13 cellular contexts compared by ENCODE assay signal in the genomic region with DNA sequence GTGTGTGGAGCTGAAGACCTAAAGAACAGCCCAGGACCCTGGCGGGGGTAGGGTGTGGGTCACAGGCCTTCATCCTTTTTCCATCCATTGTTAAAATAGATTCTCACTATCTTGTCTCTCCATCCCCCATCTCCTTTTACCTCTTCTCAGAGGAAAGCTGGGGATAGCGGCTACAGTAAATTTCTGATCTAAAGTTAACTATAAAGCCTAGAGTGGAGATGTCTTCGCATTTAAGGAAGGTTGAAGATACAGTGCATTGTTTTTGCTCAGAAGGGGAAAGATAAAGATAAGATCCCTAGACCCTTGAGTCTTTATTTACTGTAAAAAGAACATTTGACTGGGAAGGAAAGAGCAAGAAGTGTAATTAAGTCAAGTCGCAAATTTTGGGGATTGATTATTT. TPM values are rescaled to one million over a fixed set of nuclear protein-coding genes. Genes with fewer than 3 reads are reported as not detected.
"Had no signal": no experiment of that assay in that cellular context is flagged by ENCODE, and none has a peak within 500 bp of the region (broad histone marks: within the 10 kb centered on the region; RNA-seq: fewer than 3 reads in every experiment).

No MANE protein-coding gene starts in this region.

- H3K27ac ChIP-seq: gastrocnemius medialis, heart right ventricle, right atrium auricular region had no signal

- H3K36me3 ChIP-seq: gastrocnemius medialis, heart right ventricle, right atrium auricular region, transverse colon had no signal

- H3K27ac Mint-ChIP-seq: activated CD8-positive, alpha-beta T cell treated with anti-CD3 and anti-CD28 coated beads for 36 hours; mesothelial cell of epicardium; naive B cell had no signal

- H3K36me3 Mint-ChIP-seq: mesothelial cell of epicardium had no signal

- H3K4me3 Mint-ChIP-seq: activated CD8-positive, alpha-beta T cell treated with anti-CD3 and anti-CD28 coated beads for 36 hours; mesothelial cell of epicardium had no signal

- H3K4me3 ChIP-seq: gastrocnemius medialis, heart right ventricle, right atrium auricular region, transverse colon had no signal

- H3K9me3 Mint-ChIP-seq: activated CD8-positive, alpha-beta T cell treated with anti-CD3 and anti-CD28 coated beads for 36 hours; mesothelial cell of epicardium had no signal

- DNase-seq: activated CD8-positive, alpha-beta memory T cell treated with anti-CD3 and anti-CD28 coated beads, Interleukin-2, amount 50 U/mL, for 4 hours; activated CD8-positive, alpha-beta T cell treated with anti-CD3 and anti-CD28 coated beads for 36 hours; activated naive CD4-positive, alpha-beta T cell; gastrocnemius medialis; heart right ventricle; left ventricle myocardium superior; naive B cell; small intestine; T-helper 9 cell had no signal

- H3K9me3 ChIP-seq: gastrocnemius medialis, heart right ventricle, right atrium auricular region, transverse colon had no signal

RNA-seq across cellular contexts. Expression of a gene that starts 8.6 kb away (rescaled TPM):
- total RNA-seq: activated CD8-positive, alpha-beta T cell treated with anti-CD3 and anti-CD28 coated beads for 36 hours; cardiac septum; heart right ventricle; left ventricle myocardium superior; mesothelial cell of epicardium; right atrium auricular region had no signal
- polyA plus RNA-seq: heart right ventricle had no signal
